ENCODE assay signal across 8 cellular contexts in the genomic region with DNA sequence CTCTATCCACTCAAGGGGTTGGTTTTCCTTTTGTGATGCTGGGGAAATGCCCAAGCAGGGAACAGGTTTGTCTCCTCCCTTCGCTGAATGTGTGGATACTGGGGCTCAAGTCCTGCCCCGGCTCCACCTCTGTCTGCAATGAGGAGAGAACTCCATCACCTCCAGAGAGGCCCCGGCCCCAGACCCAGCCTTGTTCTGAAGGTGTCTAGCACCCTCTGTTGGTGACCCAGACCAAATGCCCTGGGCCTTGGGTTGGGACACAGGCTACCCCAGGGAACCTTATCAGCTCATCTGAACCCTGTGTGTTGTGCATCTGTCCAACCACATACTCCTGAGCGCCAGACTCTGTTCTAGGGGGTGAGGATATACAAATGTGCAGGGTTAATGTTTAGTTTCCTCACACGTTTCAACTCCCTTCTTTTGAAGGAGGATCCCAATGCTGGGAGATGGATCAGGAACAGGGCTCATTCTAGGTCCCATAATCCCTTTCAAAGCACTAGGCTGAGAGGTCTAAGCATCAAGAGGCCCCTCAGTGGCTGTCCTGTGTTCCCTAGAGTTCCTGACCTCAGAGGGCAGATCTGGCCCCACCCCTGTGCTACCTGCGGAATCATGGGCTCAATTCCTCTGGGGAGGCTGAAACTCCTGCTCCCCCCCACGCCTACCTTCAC.
DNase-seq lines count a peak whose midpoint lies in the region; TF ChIP-seq lines count a peak whose summit lies in the region.

No MANE protein-coding gene starts in this region.

- no peaks in the 10 kb centered on the region for H3K9me3 Mint-ChIP-seq in Calu3 (ENCODE audit: low read depth, unreplicated experiment)

- H3K27me3 Mint-ChIP-seq in Calu3 (ENCODE audit: unreplicated experiment) = peaks cover 44% of the 10 kb centered on the region

- no peaks in the 10 kb centered on the region for H3K36me3 Mint-ChIP-seq in Calu3 (ENCODE audit: insufficient read depth, unreplicated experiment)

- peak; percentile 63 for DNase-seq in Calu3
- DNase-seq in H7 = peak; percentile 71
- DNase-seq in NT2/D1 (ENCODE audit: low read depth, low spot score) = peak; percentile 25
- peak; percentile 4 for DNase-seq in activated T-cell treated with anti-CD3 and anti-CD28 coated beads for 4 hours
- DNase-seq in fibroblast of villous mesenchyme (ENCODE audit: low read depth) = peak; percentile 66
- peak; percentile 6 for DNase-seq in skeletal muscle cell (ENCODE audit: low read depth)
- DNase-seq in uterus = no peak
- no peak for DNase-seq in cortex of kidney (lab: John Stamatoyannopoulos, UW)

- H3K27ac ChIP-seq in uterus = no peak overlapping the region

- TF ChIP-seq CTCF in Calu3 (IDR thresholded peaks at IDR 0.05; ENCODE audit: unreplicated experiment) (peak; percentile 40), fibroblast of villous mesenchyme (IDR thresholded peaks at IDR 0.05; ENCODE audit: insufficient read depth, low read depth, low read length) (peak; percentile 91), uterus (IDR thresholded peaks at IDR 0.05) (peak in 1 of 4 experiments; percentile 8)

- no peak overlapping the region for H3K27ac Mint-ChIP-seq in Calu3 (ENCODE audit: unreplicated experiment)

- H3K4me1 Mint-ChIP-seq in Calu3 (ENCODE audit: low read depth, unreplicated experiment) = no peaks in the 10 kb centered on the region

- H3K36me3 ChIP-seq in H7 (replicated peaks; ENCODE audit: control insufficient read depth, insufficient read depth, low read length) (no peaks in the 10 kb centered on the region), NT2/D1 (ENCODE audit: insufficient read depth, insufficient read length, low read length) (no peaks in the 10 kb centered on the region), uterus (no peaks in the 10 kb centered on the region)

- BruUV-seq in Calu3 (replicated peaks; lab: Mats Ljungman, UMichigan) = no TSS peak

- H3K4me3 Mint-ChIP-seq in Calu3 (ENCODE audit: low read depth, unreplicated experiment) = no peak overlapping the region

- H3K27me3 ChIP-seq in H7 (ENCODE audit: control insufficient read depth, insufficient read depth, low read length) (no peaks in the 10 kb centered on the region), NT2/D1 (ENCODE audit: insufficient read depth, insufficient read length) (no peaks in the 10 kb centered on the region), uterus (no peaks in the 10 kb centered on the region)

- TF ChIP-seq POLR2A in uterus (IDR thresholded peaks at IDR 0.05) = no peak

- H3K9ac ChIP-seq in NT2/D1 (ENCODE audit: insufficient read length, low read depth) = no peak overlapping the region

- CTCF ChIA-PET in Calu3 (lab: Charles Lee) = interaction anchor here (2.6 kb wide), 1 partner anchor 200 kb away, joined by 7 read pairs; no protein-coding TSS in a partner anchor

- H3K9me3 ChIP-seq in NT2/D1 (ENCODE audit: insufficient read depth, low read length) (peaks cover 6% of the 10 kb centered on the region; the same call in 1 of the 2 replicates), uterus (no peaks in the 10 kb centered on the region)

- H3K4me3 ChIP-seq in H7 (ENCODE audit: insufficient read depth, low read depth, low read length) = no peak overlapping the region
- no peak overlapping the region for H3K4me3 ChIP-seq in NT2/D1 (ENCODE audit: insufficient read length, low read depth)
- H3K4me3 ChIP-seq in fibroblast of villous mesenchyme (ENCODE audit: low read depth, low read length) = no peak overlapping the region
- no peak overlapping the region for H3K4me3 ChIP-seq in skeletal muscle cell (ENCODE audit: low read depth, low read length)
- no peak overlapping the region for H3K4me3 ChIP-seq in uterus

- H3K4me1 ChIP-seq in NT2/D1 (ENCODE audit: insufficient read depth, insufficient read length) (no peaks in the 10 kb centered on the region), uterus (no peaks in the 10 kb centered on the region)

- intact Hi-C loops in Calu3 (cut with micrococcal nuclease; ENCODE audit: unreplicated experiment) (loop anchor here (2.0 kb wide), 1 partner anchor 199 kb away; no protein-coding TSS in a partner anchor), uterus (cut with DNase I; ENCODE audit: low total_unique reads) (no loop called here)

Comparison
In these comparisons a context has a peak if more than half of its experiments do, and no peak if none do; other contexts are left out.
1. DNase-seq: peak in Calu3 (single experiment), H7 (single experiment), NT2/D1 (single experiment), activated T-cell treated with anti-CD3 and anti-CD28 coated beads for 4 hours (single experiment), fibroblast of villous mesenchyme (single experiment) and skeletal muscle cell (single experiment); none in uterus (0 of 2) and cortex of kidney (single experiment).